Comparison of ENCODE assay signal across 10 cellular contexts in genomic region chr16:79089735-79090284, GRCh38.
DNase-seq lines count a peak whose midpoint lies in the region; ATAC-seq and TF ChIP-seq lines count a peak whose summit lies in the region.
"Had no signal": no experiment of that assay in that cellular context is flagged by ENCODE, and none has a peak within 500 bp of the region (broad histone marks: within the 10 kb centered on the region; RNA-seq: fewer than 3 reads in every experiment).

No MANE protein-coding gene starts in this region.

- TF ChIP-seq CTCF in right atrium auricular region (IDR thresholded peaks at IDR 0.05) = no peak
- TF ChIP-seq CTCF in vagina (IDR thresholded peaks at IDR 0.05) = no peak

- no peaks in the 10 kb centered on the region for H3K9me3 ChIP-seq in right atrium auricular region
- H3K9me3 ChIP-seq in mononuclear cell (ENCODE audit: low read depth, low read length) = no peaks in the 10 kb centered on the region
- no peaks in the 10 kb centered on the region for H3K9me3 ChIP-seq in vagina

- H3K36me3 ChIP-seq in right atrium auricular region (no peaks in the 10 kb centered on the region), vagina (no peaks in the 10 kb centered on the region)

- no peaks in the 10 kb centered on the region for H3K27me3 Mint-ChIP-seq in activated CD4-positive, alpha-beta memory T cell treated with anti-CD3 and anti-CD28 coated beads for 36 hours

- no peak for TF ChIP-seq POLR2A in vagina (IDR thresholded peaks at IDR 0.05)

- no peak overlapping the region for H3K27ac ChIP-seq in right atrium auricular region
- peak overlapping the region; percentile 5 for H3K27ac ChIP-seq in vagina
- H3K27ac ChIP-seq: epithelial cell of prostate had no signal

- H3K27me3 ChIP-seq in right atrium auricular region (no peaks in the 10 kb centered on the region), mononuclear cell (ENCODE audit: insufficient read depth, low read length) (no peaks in the 10 kb centered on the region), vagina (no peaks in the 10 kb centered on the region)

- CTCF ChIA-PET in activated CD4-positive, alpha-beta memory T cell treated with anti-CD3 and anti-CD28 coated beads for 36 hours (lab: Charles Lee) = interaction anchor here (0.7 to 1.1 kb wide), 7 partner anchors 104 to 1431 kb away, joined by 3 read pairs; no protein-coding TSS in a partner anchor

- H3K4me3 Mint-ChIP-seq in activated CD4-positive, alpha-beta memory T cell treated with anti-CD3 and anti-CD28 coated beads for 36 hours = peak overlapping the region; percentile 45

- H3K4me3 ChIP-seq in right atrium auricular region = no peak overlapping the region
- H3K4me3 ChIP-seq in mononuclear cell (ENCODE audit: low read length) = peak overlapping the region; percentile 33
- H3K4me3 ChIP-seq in vagina = peak overlapping the region in 1 of 2 donors; percentile 13

- peaks cover 7% of the 10 kb centered on the region for H3K9me3 Mint-ChIP-seq in activated CD4-positive, alpha-beta memory T cell treated with anti-CD3 and anti-CD28 coated beads for 36 hours

- H3K27ac Mint-ChIP-seq in activated CD4-positive, alpha-beta memory T cell treated with anti-CD3 and anti-CD28 coated beads for 36 hours = peak overlapping the region; percentile 86

- H3K4me1 ChIP-seq in right atrium auricular region = no peaks in the 10 kb centered on the region
- peaks cover 58% of the 10 kb centered on the region for H3K4me1 ChIP-seq in mononuclear cell (ENCODE audit: insufficient read depth, low read length)
- peaks cover 13% of the 10 kb centered on the region for H3K4me1 ChIP-seq in vagina

- DNase-seq in Right ventricle myocardium superior (no peak), right atrium auricular region (ENCODE audit: low spot score) (no peak), vagina (ENCODE audit: extremely low spot score in 2 of 2) (no peak), NCI-H2107 (lab: John Stamatoyannopoulos, UW) (no peak)
- peak; percentile 85 for DNase-seq in activated CD4-positive, alpha-beta memory T cell treated with anti-CD3 and anti-CD28 coated beads for 36 hours
- DNase-seq: NCI-H1048 had no signal

- POLR2A ChIA-PET in activated CD4-positive, alpha-beta memory T cell treated with anti-CD3 and anti-CD28 coated beads for 36 hours (lab: Charles Lee) = interaction anchor here (0.7 to 3.3 kb wide), 15 partner anchors 13 to 511 kb away, joined by 3 to 23 read pairs (median 5); partner anchors contain the start of gene MAF

- H3K36me3 Mint-ChIP-seq in activated CD4-positive, alpha-beta memory T cell treated with anti-CD3 and anti-CD28 coated beads for 36 hours = peaks cover 13% of the 10 kb centered on the region

- intact Hi-C loops in Right ventricle myocardium superior (cut with DNase I) (no loop called here), vagina (cut with DNase I) (no loop called here)
- intact Hi-C loops in activated CD4-positive, alpha-beta memory T cell treated with anti-CD3 and anti-CD28 coated beads for 36 hours (cut with micrococcal nuclease) = loop anchor here (1.0 to 5.0 kb wide), 4 partner anchors 14 to 313 kb away; no protein-coding TSS in a partner anchor

- H3K4me1 Mint-ChIP-seq in activated CD4-positive, alpha-beta memory T cell treated with anti-CD3 and anti-CD28 coated beads for 36 hours (ENCODE audit: low read depth) = peaks cover 59% of the 10 kb centered on the region

- ATAC-seq in Right ventricle myocardium superior (ENCODE audit: poor library complexity) (peak; percentile 79), HG02884 (IDR thresholded peaks at IDR 0.05; ENCODE audit: unreplicated experiment) (no peak), GM21786 (IDR thresholded peaks at IDR 0.05; ENCODE audit: unreplicated experiment) (no peak)
